8 cellular contexts compared by ENCODE assay signal in the genomic region with DNA sequence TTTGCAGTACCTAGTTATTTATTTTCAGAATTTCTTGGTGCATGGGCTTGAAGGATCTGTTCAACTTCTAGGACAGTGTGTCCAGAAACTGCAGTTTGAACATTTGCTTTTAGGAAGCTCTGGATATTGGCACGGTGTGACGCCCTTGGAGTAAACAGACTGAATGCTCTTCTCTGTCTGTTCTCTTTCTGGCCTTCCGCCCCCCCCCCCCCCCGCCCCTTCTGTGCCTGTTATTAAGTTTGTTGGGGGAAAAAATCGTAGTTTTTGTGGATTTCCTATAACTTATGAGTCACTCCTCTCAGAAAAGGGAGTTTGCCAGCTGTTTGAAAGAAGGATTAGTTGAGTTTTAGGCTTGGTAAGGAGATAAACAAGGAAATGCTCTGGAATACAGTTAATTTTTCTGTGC. TPM values are rescaled to one million over a fixed set of nuclear protein-coding genes. Genes with fewer than 3 reads are reported as not detected.
DNase-seq lines count a peak whose midpoint lies in the region; ATAC-seq and TF ChIP-seq lines count a peak whose summit lies in the region.

No MANE protein-coding gene starts in this region.

- intact Hi-C loops in upper lobe of right lung (cut with DNase I) = no loop called here

- no peak overlapping the region for H2BK5ac ChIP-seq in mesendoderm (ENCODE audit: low read length)

- DNase-seq in Ammon's horn (ENCODE audit: low spot score) (peak; percentile 73), SJCRH30 (peak; percentile 20 to 65), endodermal cell (no peak), mesendoderm (no peak), upper lobe of right lung (no peak), cerebellar nuclear complex (lab: John Stamatoyannopoulos, UW) (no peak)

- H3K4me3 Mint-ChIP-seq in endodermal cell = peak overlapping the region; percentile 97

- peak overlapping the region; percentile 97 for H3K27ac Mint-ChIP-seq in endodermal cell

- peaks cover 21% of the 10 kb centered on the region for H3K4me1 Mint-ChIP-seq in endodermal cell

- peak overlapping the region; percentile 98 for H3K56ac ChIP-seq in mesendoderm (ENCODE audit: low read length)

- H3K4me1 ChIP-seq in SJCRH30 (no peaks in the 10 kb centered on the region), endodermal cell (ENCODE audit: control insufficient read depth, insufficient read depth, low read length) (no peaks in the 10 kb centered on the region), mesendoderm (ENCODE audit: control insufficient read depth, low read depth, low read length) (peaks cover 2% of the 10 kb centered on the region), upper lobe of right lung (peaks cover 15% of the 10 kb centered on the region)

- H3K27me3 Mint-ChIP-seq in endodermal cell (ENCODE audit: insufficient read depth) = no peaks in the 10 kb centered on the region

- no peak overlapping the region for H3K4ac ChIP-seq in mesendoderm (ENCODE audit: low read depth, low read length)

- H3K79me2 ChIP-seq in mesendoderm (ENCODE audit: control insufficient read depth, insufficient read depth, low read length) = peaks cover 42% of the 10 kb centered on the region

- H3K9me3 Mint-ChIP-seq in endodermal cell = peaks cover 2% of the 10 kb centered on the region

- H3K9me3 ChIP-seq in SJCRH30 (replicated peaks) (no peaks in the 10 kb centered on the region), endodermal cell (ENCODE audit: control insufficient read depth, low read length) (no peaks in the 10 kb centered on the region), upper lobe of right lung (no peaks in the 10 kb centered on the region)

- no peak overlapping the region for H4K5ac ChIP-seq in mesendoderm (ENCODE audit: low read length)

- H2BK15ac ChIP-seq in mesendoderm (replicated peaks; ENCODE audit: low read depth) = no peak overlapping the region

- no peak for TF ChIP-seq CTCF in endodermal cell (conservative IDR thresholded peaks at IDR 0.05)
- no peak for TF ChIP-seq CTCF in upper lobe of right lung (IDR thresholded peaks at IDR 0.05)

- H3K36me3 ChIP-seq in SJCRH30 = 0 out of 2 replicates have a peak, but pooled peaks cover under 1% of the 10 kb centered on the region
- H3K36me3 ChIP-seq in endodermal cell (ENCODE audit: control insufficient read depth, insufficient read depth, low read length) = no peaks in the 10 kb centered on the region
- H3K36me3 ChIP-seq in mesendoderm (ENCODE audit: control insufficient read depth, insufficient read depth, low read length) = no peaks in the 10 kb centered on the region
- H3K36me3 ChIP-seq in upper lobe of right lung = no peaks in the 10 kb centered on the region

- H3K4me2 ChIP-seq in mesendoderm (ENCODE audit: low read length) = peak overlapping the region; percentile 33

- peak overlapping the region; percentile 88 for H3K27ac ChIP-seq in SJCRH30
- H3K27ac ChIP-seq in endodermal cell (ENCODE audit: low read depth, low read length) = no peak overlapping the region
- no peak overlapping the region for H3K27ac ChIP-seq in mesendoderm (ENCODE audit: low read depth, low read length)
- H3K27ac ChIP-seq in upper lobe of right lung = peak overlapping the region; percentile 83

- peaks cover 3% of the 10 kb centered on the region for H3K79me1 ChIP-seq in mesendoderm (ENCODE audit: low read length)

- 3% methylated on average over 3 of the region's 5 CpGs; no CpG with 5 or more reads in 1 of the 2 experiments for WGBS in endodermal cell (ENCODE audit: insufficient coverage in 1 of 2, insufficient read length in 1 of 2), 2 experiments
- WGBS in mesendoderm (ENCODE audit: extremely low coverage, insufficient coverage, low lambda C conversion rate) = no CpG with 5 or more reads among the region's 5 CpGs

- H3K23ac ChIP-seq in mesendoderm (ENCODE audit: low read length) = no peak overlapping the region

- H3K9ac ChIP-seq in endodermal cell (ENCODE audit: extremely low read depth, low read length, poor library complexity, severe bottlenecking) (peak overlapping the region; percentile 65), mesendoderm (ENCODE audit: low read length) (peak overlapping the region; percentile 91)

- no peaks in the 10 kb centered on the region for H3K27me3 ChIP-seq in SJCRH30
- H3K27me3 ChIP-seq in endodermal cell (ENCODE audit: control insufficient read depth, insufficient read depth, low read length, poor library complexity, severe bottlenecking) = no peaks in the 10 kb centered on the region
- no peaks in the 10 kb centered on the region for H3K27me3 ChIP-seq in mesendoderm (ENCODE audit: insufficient read depth, low read length, poor library complexity)
- H3K27me3 ChIP-seq in upper lobe of right lung = no peaks in the 10 kb centered on the region

- H3K36me3 Mint-ChIP-seq in endodermal cell (ENCODE audit: low read depth) = peaks cover 2% of the 10 kb centered on the region

- no peak overlapping the region for H2BK120ac ChIP-seq in mesendoderm (ENCODE audit: low read depth, low read length)

- H3K4me3 ChIP-seq in SJCRH30 (peak overlapping the region; percentile 73), endodermal cell (ENCODE audit: low read length) (peak overlapping the region; percentile 99), mesendoderm (ENCODE audit: low read length) (peak overlapping the region; percentile 95), upper lobe of right lung (peak overlapping the region; percentile 72)

- H3K18ac ChIP-seq in mesendoderm (ENCODE audit: low read length) = no peak overlapping the region

- ATAC-seq in GM18907 (IDR thresholded peaks at IDR 0.05; ENCODE audit: unreplicated experiment) (peak; percentile 14), upper lobe of right lung (no peak), HG03045 (IDR thresholded peaks at IDR 0.05; ENCODE audit: unreplicated experiment) (no peak)

- H4K8ac ChIP-seq in mesendoderm (ENCODE audit: low read depth, low read length) = no peak overlapping the region

- no peak overlapping the region for H2AK5ac ChIP-seq in mesendoderm (ENCODE audit: low read length)

RNA-seq across cellular contexts. Expression of a gene that starts 1.2 kb away (rescaled TPM):
- 57.6 and 65.6 TPM in 2 replicates for total RNA-seq in SJCRH30 (2014; rRNA removed; shearing (Covaris generic))
- total RNA-seq in endodermal cell = 10 to 100 TPM; 42.2 to 46.5 TPM
- 46.2 TPM for polyA plus RNA-seq in endodermal cell (2013, experiment 1 of 2)
- polyA plus RNA-seq in endodermal cell (2013, experiment 2 of 2) = 47.8 TPM
- 27.9 TPM for polyA plus RNA-seq in mesendoderm (2013, experiment 1 of 2)
- 28.1 TPM for polyA plus RNA-seq in mesendoderm (2013, experiment 2 of 2)
- total RNA-seq in upper lobe of right lung = 26.9 TPM

Comparison
In these comparisons a context has a peak if more than half of its experiments do, and no peak if none do; other contexts are left out.
1. DNase-seq: peak in Ammon's horn (single experiment) and SJCRH30 (2 of 2); none in endodermal cell (single experiment), mesendoderm (single experiment), upper lobe of right lung (single experiment) and cerebellar nuclear complex (0 of 2).
2. H3K27ac ChIP-seq: peak in SJCRH30 (single experiment) and upper lobe of right lung (single experiment); none in endodermal cell (single experiment) and mesendoderm (single experiment).
3. Peak in every context shown above with its lines, with median percentiles within 50 percentile points of each other: H3K4me3 ChIP-seq.